In the genomic region with DNA sequence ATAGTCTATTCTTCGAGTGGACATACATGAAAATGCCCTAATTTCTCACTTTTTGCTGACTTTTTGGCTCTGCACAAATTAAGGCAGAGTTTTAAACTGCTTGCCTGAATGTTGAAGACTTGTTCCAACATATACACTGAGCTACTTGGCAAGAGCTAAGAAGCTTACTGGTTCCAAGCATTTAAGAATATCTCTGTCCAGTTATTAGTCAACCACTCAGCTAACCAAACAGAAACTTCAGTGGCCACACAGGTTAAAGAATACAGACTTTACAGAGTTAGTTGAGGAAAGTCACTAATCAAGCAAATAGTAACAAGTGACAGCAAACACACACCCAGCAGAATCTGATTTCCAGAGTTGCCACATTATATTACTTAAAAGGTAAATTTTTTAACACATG, we compare ENCODE assay signal across 23 cellular contexts. TPM values are rescaled to one million over a fixed set of nuclear protein-coding genes. Genes with fewer than 3 reads are reported as not detected.
DNase-seq lines count a peak whose midpoint lies in the region; ATAC-seq, FAIRE-seq and TF ChIP-seq lines count a peak whose summit lies in the region.
"Had no signal": no experiment of that assay in that cellular context is flagged by ENCODE, and none has a peak within 500 bp of the region (broad histone marks: within the 10 kb centered on the region; RNA-seq: fewer than 3 reads in every experiment).

No MANE protein-coding gene starts in this region.

- no peak for DNase-seq in GM12892 (ENCODE audit: insufficient read length)
- DNase-seq in Ammon's horn (ENCODE audit: low spot score): no peak
- no peak for DNase-seq in activated effector memory CD4-positive, alpha-beta T cell treated with anti-CD3 and anti-CD28 coated beads, Interleukin-2, amount 50 U/mL, for 16 hours
- DNase-seq: 8988T; CD8-positive, alpha-beta memory T cell; IMR-90; NCI-H1105 treated with DMSO at 0.1 percent for 48 hours; NCI-H2029 treated with DMSO at 0.1 percent for 48 hours; NCI-H226; NCI-H510A treated with DMSO at 0.1 percent for 48 hours; NCI-H748 treated with DMSO at 0.1 percent for 48 hours; PC-9; RPMI8226; SHP77; SW 1271; T-helper 17 cell had no signal

- TF ChIP-seq POLR2A in GM12892 (IDR thresholded peaks at IDR 0.05; ENCODE audit: low read depth, low read length): no peak

- peak; percentile 73 for FAIRE-seq in GM12892 (lab: Jason Lieb, UNC)
- FAIRE-seq: G401.6, H1, HTR-8/SVneo had no signal

- ATAC-seq in GM18870 (IDR thresholded peaks at IDR 0.05; ENCODE audit: unreplicated experiment): peak; percentile 62
- ATAC-seq in GM21619 (IDR thresholded peaks at IDR 0.05; ENCODE audit: unreplicated experiment): peak; percentile 56
- ATAC-seq in HG03354 (IDR thresholded peaks at IDR 0.05; ENCODE audit: poor library complexity, severe bottlenecking, unreplicated experiment): peak; percentile 73
- ATAC-seq in GM19035 (IDR thresholded peaks at IDR 0.05; ENCODE audit: unreplicated experiment): no peak
- ATAC-seq: T-helper 17 cell had no signal

RNA-seq across cellular contexts. Expression of gene AMER1, which starts 35.5 kb away (rescaled TPM):
- 2.0 TPM for polyA plus RNA-seq in GM12892 (2012; ENCODE audit: missing spikeins)
